ENCODE assay signal across 23 cellular contexts in the genomic region with DNA sequence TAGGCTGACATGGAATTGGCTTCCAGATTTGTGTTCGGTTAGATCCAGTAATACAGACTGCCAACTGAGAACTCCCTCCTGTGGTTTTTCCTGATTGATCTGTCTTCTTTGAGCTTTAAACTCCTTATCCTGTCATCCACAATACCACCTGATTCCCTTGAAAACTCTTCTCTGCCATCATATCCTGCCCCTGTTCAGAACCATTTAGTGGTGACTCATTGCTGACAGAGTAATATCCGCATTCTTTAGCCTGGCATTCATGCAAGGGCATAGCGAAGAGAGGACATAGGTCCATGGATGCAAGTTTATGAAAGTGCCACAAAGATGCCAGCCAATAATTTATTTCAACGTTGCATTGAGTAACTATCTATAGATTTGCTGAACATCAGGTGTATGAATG.
DNase-seq lines count a peak whose midpoint lies in the region; ATAC-seq and TF ChIP-seq lines count a peak whose summit lies in the region.
"Had no signal": no experiment of that assay in that cellular context is flagged by ENCODE, and none has a peak within 500 bp of the region (broad histone marks: within the 10 kb centered on the region; RNA-seq: fewer than 3 reads in every experiment).

No MANE protein-coding gene starts in this region.

- peaks cover 0 to 1% (median 0%) of the 10 kb centered on the region in 3 donors for H3K27me3 Mint-ChIP-seq in CD14-positive monocyte (ENCODE audit: low read depth in 3 of 3)

- CTCF ChIA-PET in RWPE1 (lab: Yijun Ruan, JAX): no interaction called here

- H3K4me3 Mint-ChIP-seq in CD14-positive monocyte: no peak overlapping the region
- H3K4me3 Mint-ChIP-seq: activated CD8-positive, alpha-beta T cell treated with anti-CD3 and anti-CD28 coated beads for 36 hours; CD8-positive, alpha-beta T cell; dendritic cell treated with granulocyte-macrophage colony-stimulating factor and Interleukin-4, amounts not matched to agents 40 ng/mL and 50 ng/mL, for 4 days; memory B cell; naive B cell; stimulated activated memory B cell treated with anti-CD40 and anti-IgM and Interleukin-4, amounts not matched to agents 10 μg/mL and 1 μg/mL and 100 μg/mL, for 72 hours had no signal

- in situ Hi-C loops in ACHN (cut with HindIII; ENCODE audit: low pct_ligation_motif_present, low pct_unique_long_range_greater_than_20kb, low sequenced_read_pairs): no loop called here

- H3K9me3 Mint-ChIP-seq in CD14-positive monocyte: peaks cover 0 to 6% (median 2%) of the 10 kb centered on the region in 7 donors
- H3K9me3 Mint-ChIP-seq: activated CD8-positive, alpha-beta T cell treated with anti-CD3 and anti-CD28 coated beads for 36 hours; CD8-positive, alpha-beta T cell; dendritic cell treated with granulocyte-macrophage colony-stimulating factor and Interleukin-4, amounts not matched to agents 40 ng/mL and 50 ng/mL, for 4 days; memory B cell; stimulated activated memory B cell treated with anti-CD40 and anti-IgM and Interleukin-4, amounts not matched to agents 10 μg/mL and 1 μg/mL and 100 μg/mL, for 72 hours had no signal

- peak; percentile 64 for DNase-seq in ACHN
- peak; percentile 15 for DNase-seq in HPDE6-E6E7 (ENCODE audit: extremely low spot score)
- peak; percentile 53 for DNase-seq in RWPE1 (ENCODE audit: low spot score)
- peak; percentile 41 to 74 for DNase-seq in foreskin keratinocyte
- DNase-seq in CD14-positive monocyte (ENCODE audit: low spot score): no peak
- DNase-seq in DMS 273 (lab: John Stamatoyannopoulos, UW; ENCODE audit: unreplicated experiment): no peak
- no peak for DNase-seq in posterior vena cava (ENCODE audit: low spot score)
- no peak for DNase-seq in NCI-H345 treated with DMSO at 0.1 percent for 48 hours (lab: John Stamatoyannopoulos, UW; ENCODE audit: unreplicated experiment)
- DNase-seq: activated CD8-positive, alpha-beta T cell treated with anti-CD3 and anti-CD28 coated beads for 36 hours; CD8-positive, alpha-beta T cell; MG63; naive B cell; NCI-H1436 treated with DMSO at 0.1 percent for 48 hours; NCI-H2171 treated with DMSO at 0.1 percent for 48 hours; NCI-H82; ovary; stimulated activated CD4-positive, alpha-beta T cell treated with anti-CD3 and anti-CD28 coated beads, Interleukin-1b, Interleukin-23, amount 100 ng/mL, for 48 hours; testis had no signal

- ATAC-seq in foreskin keratinocyte: peak; percentile 95
- ATAC-seq: activated CD4-positive, CD25-positive, alpha-beta regulatory T cell treated with anti-CD3 and anti-CD28 coated beads, Interleukin-2, amount 50 U/mL, for 24 hours; activated CD8-positive, alpha-beta T cell treated with anti-CD3 and anti-CD28 coated beads for 36 hours; CD8-positive, alpha-beta T cell; stimulated activated memory B cell treated with anti-CD40 and anti-IgM and Interleukin-4, amounts not matched to agents 10 μg/mL and 1 μg/mL and 100 μg/mL, for 72 hours had no signal

- H3K4me1 Mint-ChIP-seq in CD14-positive monocyte: no peaks in the 10 kb centered on the region
- H3K4me1 Mint-ChIP-seq: memory B cell; naive B cell; stimulated activated memory B cell treated with anti-CD40 and anti-IgM and Interleukin-4, amounts not matched to agents 10 μg/mL and 1 μg/mL and 100 μg/mL, for 72 hours had no signal

- H3K27me3 ChIP-seq in foreskin keratinocyte: no peaks in the 10 kb centered on the region
- H3K27me3 ChIP-seq: cardiac muscle cell, MG63, ovary, testis had no signal

- intact Hi-C loops in CD14-positive monocyte (cut with micrococcal nuclease): no loop called here
- intact Hi-C loops in posterior vena cava (cut with DNase I): no loop called here

- no peak overlapping the region for H3K27ac Mint-ChIP-seq in CD14-positive monocyte
- H3K27ac Mint-ChIP-seq: activated CD8-positive, alpha-beta T cell treated with anti-CD3 and anti-CD28 coated beads for 36 hours; CD8-positive, alpha-beta T cell; dendritic cell treated with granulocyte-macrophage colony-stimulating factor and Interleukin-4, amounts not matched to agents 40 ng/mL and 50 ng/mL, for 4 days; memory B cell; naive B cell; stimulated activated memory B cell treated with anti-CD40 and anti-IgM and Interleukin-4, amounts not matched to agents 10 μg/mL and 1 μg/mL and 100 μg/mL, for 72 hours had no signal

- POLR2A ChIA-PET in RWPE1 (lab: Yijun Ruan, JAX; ENCODE audit: low non-redundant PET): no interaction called here

- H3K27ac ChIP-seq in RWPE1 (no peak overlapping the region), foreskin keratinocyte (no peak overlapping the region)
- H3K27ac ChIP-seq: cardiac muscle cell, ovary, testis had no signal

- no peaks in the 10 kb centered on the region for H3K4me1 ChIP-seq in foreskin keratinocyte
- H3K4me1 ChIP-seq: testis had no signal

- TF ChIP-seq CTCF in RWPE1 (conservative IDR thresholded peaks at IDR 0.05; ENCODE audit: low read depth) (no peak), foreskin keratinocyte (conservative IDR thresholded peaks at IDR 0.05) (no peak), CD14-positive monocyte (IDR thresholded peaks at IDR 0.05) (no peak)

- no peaks in the 10 kb centered on the region for H3K36me3 Mint-ChIP-seq in CD14-positive monocyte
- H3K36me3 Mint-ChIP-seq: CD8-positive, alpha-beta T cell; naive B cell; stimulated activated memory B cell treated with anti-CD40 and anti-IgM and Interleukin-4, amounts not matched to agents 10 μg/mL and 1 μg/mL and 100 μg/mL, for 72 hours had no signal

Comparison
In these comparisons a context has a peak if more than half of its experiments do, and no peak if none do; other contexts are left out.
1. DNase-seq: peak in ACHN (single experiment), HPDE6-E6E7 (single experiment), RWPE1 (single experiment) and foreskin keratinocyte (2 of 2); none in CD14-positive monocyte (single experiment), DMS 273 (single experiment), posterior vena cava (single experiment) and NCI-H345 treated with DMSO at 0.1 percent for 48 hours (single experiment).